ENCODE assay signal across 11 cellular contexts in genomic region chr11:33452806-33453205, GRCh38.
DNase-seq lines count a peak whose midpoint lies in the region; ATAC-seq and TF ChIP-seq lines count a peak whose summit lies in the region.
"Had no signal": no experiment of that assay in that cellular context is flagged by ENCODE, and none has a peak within 500 bp of the region (broad histone marks: within the 10 kb centered on the region; RNA-seq: fewer than 3 reads in every experiment).

No MANE protein-coding gene starts in this region.

- TF ChIP-seq CTCF in astrocyte of the cerebellum (IDR thresholded peaks at IDR 0.05; ENCODE audit: low read depth, low read length, missing control alignments) = no peak
- no peak for TF ChIP-seq CTCF in hepatocyte (IDR thresholded peaks at IDR 0.05; ENCODE audit: poor library complexity)

- intact Hi-C loops in posterior cingulate gyrus (cut with DNase I) = no loop called here

- no peak overlapping the region for H3K4me2 ChIP-seq in hepatocyte

- H3K9me3 ChIP-seq in hepatocyte (ENCODE audit: low read depth) = no peaks in the 10 kb centered on the region

- no peak for ATAC-seq in GM18498 (IDR thresholded peaks at IDR 0.05; ENCODE audit: unreplicated experiment)
- ATAC-seq: activated naive CD8-positive, alpha-beta T cell treated with anti-CD3 and anti-CD28 coated beads, Interleukin-2, amount 50 U/mL, for 24 hours had no signal

- H3K4me1 ChIP-seq in hepatocyte (ENCODE audit: insufficient read depth) = peaks cover 7% of the 10 kb centered on the region

- WGBS in hepatocyte (ENCODE audit: low lambda C conversion rate, missing lambda C conversion rate) = 57% methylated on average over 2 of the region's 2 CpGs

- H3K4me3 ChIP-seq in astrocyte of the cerebellum (ENCODE audit: low read depth, low read length) (no peak overlapping the region), hepatocyte (no peak overlapping the region)

- no peaks in the 10 kb centered on the region for H3K79me2 ChIP-seq in hepatocyte

- H3K27me3 ChIP-seq in hepatocyte = no peaks in the 10 kb centered on the region

- H3K36me3 ChIP-seq in hepatocyte (replicated peaks; ENCODE audit: insufficient read depth, low read depth) = no peaks in the 10 kb centered on the region

- no peaks in the 10 kb centered on the region for H4K20me1 ChIP-seq in hepatocyte (ENCODE audit: insufficient read depth, poor library complexity, severe bottlenecking)

- no peak overlapping the region for H3K27ac ChIP-seq in hepatocyte

- in situ Hi-C loops in astrocyte of the cerebellum (cut with HindIII; ENCODE audit: low sequenced_read_pairs) = no loop called here

- no peak overlapping the region for H2AFZ ChIP-seq in hepatocyte

- peak; percentile 92 for DNase-seq in A172 (ENCODE audit: low spot score)
- DNase-seq in HPDE6-E6E7 (ENCODE audit: extremely low spot score) = peak; percentile 47
- DNase-seq in astrocyte of the cerebellum (ENCODE audit: low read depth) = peak; percentile 81
- DNase-seq in hepatocyte (ENCODE audit: low spot score) = peak; percentile 30
- DNase-seq in NCI-H1417 (lab: John Stamatoyannopoulos, UW) = no peak
- DNase-seq in posterior cingulate gyrus = no peak
- no peak for DNase-seq in SKM-1 (lab: John Stamatoyannopoulos, UW; ENCODE audit: unreplicated experiment)
- DNase-seq: activated CD8-positive, alpha-beta memory T cell treated with anti-CD3 and anti-CD28 coated beads for 24 hours; activated naive CD8-positive, alpha-beta T cell treated with anti-CD3 and anti-CD28 coated beads, Interleukin-2, amount 50 U/mL, for 24 hours; NCI-H2081 had no signal

- no peaks in the 10 kb centered on the region for H3K9me2 ChIP-seq in hepatocyte (replicated peaks; ENCODE audit: insufficient read depth)

Comparison
In these comparisons a context has a peak if more than half of its experiments do, and no peak if none do; other contexts are left out.
1. DNase-seq: peak in A172 (single experiment), HPDE6-E6E7 (single experiment), astrocyte of the cerebellum (single experiment) and hepatocyte (single experiment); none in NCI-H1417 (0 of 3), posterior cingulate gyrus (0 of 10) and SKM-1 (single experiment).